ENCODE assay signal across 8 cellular contexts in genomic region chr10:104353325-104354048, GRCh38. TPM values are rescaled to one million over a fixed set of nuclear protein-coding genes. Genes with fewer than 3 reads are reported as not detected.
A peak's percentile ranks its signal among the peaks of the same experiment; 100 is the strongest.
DNase-seq lines count a peak whose midpoint lies in the region; ATAC-seq and TF ChIP-seq lines count a peak whose summit lies in the region.

TSS of gene CFAP58 (plus strand) at chr10:104353833. CDS start at chr10:104353898, 65 bp downstream.

- peak; percentile 82 for TF ChIP-seq CTCF in BJ (IDR thresholded peaks at IDR 0.05; ENCODE audit: insufficient read depth, low read depth, low read length)
- TF ChIP-seq CTCF in lung (IDR thresholded peaks at IDR 0.05; ENCODE audit: control extremely low read depth, extremely low read depth) = peak; percentile 43

- DNase-seq in BJ (ENCODE audit: low read depth) = no peak
- peak; percentile 61 for DNase-seq in NCI-H510A treated with DMSO at 0.1 percent for 48 hours (lab: John Stamatoyannopoulos, UW)
- DNase-seq in activated CD4-positive, alpha-beta T cell treated with anti-CD3 and anti-CD28 coated beads, Interleukin-2, amount 50 U/mL, for 24 hours (ENCODE audit: low read depth in 1 of 2, low spot score in 1 of 2) = peak; percentile 65 to 84
- peak; percentile 94 for DNase-seq in ecto neural progenitor cell (ENCODE audit: low spot score)
- DNase-seq in lung (ENCODE audit: low spot score) = peak; percentile 96
- peak; percentile 79 to 87 (median 81) for DNase-seq in stimulated activated CD4-positive, alpha-beta T cell treated with anti-CD3 and anti-CD28 coated beads, TNF-alpha, amount 100 ng/mL, for 48 hours (ENCODE audit: low read depth in 3 of 3)

- CTCF ChIA-PET in BJ (lab: Yijun Ruan, JAX) = interaction anchor here (0.6 to 11.6 kb wide), 19 partner anchors 12 to 86 kb away, joined by 3 to 259 read pairs (median 3); partner anchors contain the start of gene ITPRIP

- ATAC-seq in GM19372 (IDR thresholded peaks at IDR 0.05; ENCODE audit: low read depth, unreplicated experiment) = peak; percentile 64
- peak; percentile 65 for ATAC-seq in HG03457 (IDR thresholded peaks at IDR 0.05; ENCODE audit: unreplicated experiment)
- peak; percentile 86 for ATAC-seq in lung (ENCODE audit: insufficient read depth, low FRiP score)

- H3K9me3 ChIP-seq in lung (ENCODE audit: control insufficient read depth in 2 of 2, insufficient read depth in 1 of 2, low read length in 1 of 2) = no peaks in the 10 kb centered on the region

- peaks cover 8 to 10% of the 10 kb centered on the region in 2 donors for H3K4me1 ChIP-seq in lung (ENCODE audit: control insufficient read depth in 2 of 2, insufficient read depth in 2 of 2, low read length in 2 of 2)

- POLR2A ChIA-PET in BJ (lab: Charles Lee) = no interaction called here

- peak within 1 kb of the TSS in 1 of 2 donors; percentile 56 for H3K27ac ChIP-seq in lung (ENCODE audit: low read depth in 1 of 2, low read length in 1 of 2)

- H3K36me3 ChIP-seq in BJ (ENCODE audit: control insufficient read depth, insufficient read depth, low read length) = no peaks in the 10 kb centered on the region
- H3K36me3 ChIP-seq in lung (ENCODE audit: control insufficient read depth in 2 of 2, insufficient read depth in 2 of 2, low read length in 2 of 2) = no peaks in the 10 kb centered on the region

- H3K27me3 ChIP-seq in BJ (ENCODE audit: control insufficient read depth, insufficient read depth, low read length) (no peaks in the 10 kb centered on the region), lung (ENCODE audit: control insufficient read depth, insufficient read depth) (no peaks in the 10 kb centered on the region)

- H3K4me3 ChIP-seq in BJ (ENCODE audit: low read depth, low read length) (peak within 1 kb of the TSS; percentile 47), lung (peak within 1 kb of the TSS; percentile 11)

- 2 to 4% methylated on average over 43 of the region's 43 CpGs for WGBS in lung, 2 donors

RNA-seq across cellular contexts. Expression of gene CFAP58, which starts in this region (rescaled TPM):
- 0.23 and 0.37 TPM in 2 replicates for polyA plus RNA-seq in BJ (2011; rRNA removed)
- 0.09 and 0.10 TPM in 2 replicates for polyA minus RNA-seq in BJ (2011; rRNA and poly(A)+ RNA removed)
- 1 to 10 TPM; 5.0 to 5.4 TPM for total RNA-seq in lung
- 1 to 10 TPM; 1.4 to 2.2 TPM for polyA plus RNA-seq in lung
